In the genomic region with DNA sequence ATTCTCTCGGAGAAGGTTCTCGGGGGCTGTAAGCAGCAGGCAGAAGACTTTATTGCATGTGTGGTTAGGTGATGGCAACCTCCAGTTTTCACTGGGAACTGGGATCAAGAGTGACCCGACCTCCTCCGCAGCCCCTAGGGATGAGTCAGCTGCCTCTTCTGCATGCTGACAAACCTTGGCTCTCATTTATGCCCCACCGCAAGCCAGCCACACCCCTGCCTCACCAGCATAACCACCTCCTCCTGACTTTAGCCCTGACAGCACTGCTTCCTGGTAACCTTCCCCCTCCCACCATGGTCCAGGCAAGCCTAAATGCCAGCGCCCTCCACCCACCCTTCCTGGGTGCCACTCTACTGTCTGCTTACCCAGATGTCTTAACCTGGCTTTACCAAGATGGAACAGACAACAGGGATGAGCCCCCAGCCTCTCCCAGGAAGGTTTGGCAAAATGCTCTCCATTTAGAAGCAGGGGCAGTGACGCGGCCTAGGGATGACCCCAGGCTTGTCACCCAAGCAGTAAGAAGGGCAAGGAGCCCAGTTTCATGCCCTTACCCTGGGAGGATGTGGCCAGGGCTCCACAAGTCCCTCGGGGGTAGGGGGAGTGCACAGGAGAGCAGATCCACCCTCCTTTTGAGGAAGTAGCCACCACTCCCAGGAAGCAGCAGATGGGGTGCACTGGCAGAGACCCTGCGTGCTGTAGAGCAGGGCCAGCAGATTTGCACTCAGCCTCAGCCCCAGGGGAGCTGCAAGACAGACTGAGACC, we compare ENCODE assay signal across 8 cellular contexts.
DNase-seq lines count a peak whose midpoint lies in the region; ATAC-seq and TF ChIP-seq lines count a peak whose summit lies in the region.

No MANE protein-coding gene starts in this region.

- no peak for TF ChIP-seq CTCF in spleen (IDR thresholded peaks at IDR 0.05 in 8 of 11, conservative IDR thresholded peaks at IDR 0.05 in 3 of 11)

- peak overlapping the region in 1 of 8 donors; percentile 34 for H3K27ac ChIP-seq in spleen

- H3K27me3 ChIP-seq in spleen (replicated peaks in 1 of 7): no peaks in the 10 kb centered on the region

- intact Hi-C loops in spleen (cut with DNase I; ENCODE audit: low total_unique reads): no loop called here

- DNase-seq in SIG-M5 treated with dmso at 0.1 percent for 504 hours (lab: John Stamatoyannopoulos, UW; ENCODE audit: unreplicated experiment): peak; percentile 71
- no peak for DNase-seq in SIG-M5 (lab: John Stamatoyannopoulos, UW)
- peak; percentile 83 for DNase-seq in KBM-7
- DNase-seq in amniotic epithelial cell (ENCODE audit: low read depth): peak; percentile 72
- peak; percentile 88 for DNase-seq in spleen
- DNase-seq in KG1 (lab: John Stamatoyannopoulos, UW): no peak
- no peak for DNase-seq in activated gamma-delta T cell treated with Interleukin-2 at 50 U/mL for 16 hours

- no peaks in the 10 kb centered on the region for H3K36me3 ChIP-seq in spleen

- TF ChIP-seq POLR2A in spleen (IDR thresholded peaks at IDR 0.05): no peak

- peaks cover 0 to 26% (median 16%) of the 10 kb centered on the region in 6 donors for H3K4me1 ChIP-seq in spleen

- 56 to 69% (median 62%) methylated on average over 10 of the region's 10 CpGs for WGBS in spleen, 5 donors

- H3K9me3 ChIP-seq in spleen: no peaks in the 10 kb centered on the region

- in situ Hi-C loops in KBM-7 (cut with MboI; ENCODE audit: low pct_unique_long_range_greater_than_20kb, low sequenced_read_pairs): no loop called here

- ATAC-seq in GM19455 (IDR thresholded peaks at IDR 0.05; ENCODE audit: unreplicated experiment): no peak

- H3K4me3 ChIP-seq in spleen: peak overlapping the region in 1 of 8 donors; percentile 9

Comparison
In these comparisons a context has a peak if more than half of its experiments do, and no peak if none do; other contexts are left out.
1. DNase-seq: peak in SIG-M5 treated with dmso at 0.1 percent for 504 hours (single experiment), KBM-7 (single experiment), amniotic epithelial cell (single experiment) and spleen (single experiment); none in SIG-M5 (single experiment), KG1 (single experiment) and activated gamma-delta T cell treated with Interleukin-2 at 50 U/mL for 16 hours (single experiment).